34 cellular contexts compared by ENCODE assay signal in genomic region chr18:27606851-27607250, GRCh38.
"Had no signal": no experiment of that assay in that cellular context is flagged by ENCODE, and none has a peak within 500 bp of the region (broad histone marks: within the 10 kb centered on the region; RNA-seq: fewer than 3 reads in every experiment).

No MANE protein-coding gene starts in this region.

- H3K4me1 Mint-ChIP-seq: activated CD4-positive, alpha-beta memory T cell treated with anti-CD3 and anti-CD28 coated beads, Interleukin-2, amount 10 ng/mL, durations not matched to agents 7 days and 5 days; activated CD4-positive, alpha-beta T cell treated with anti-CD3 and anti-CD28 coated beads for 36 hours; activated CD4-positive, alpha-beta T cell treated with anti-CD3 and anti-CD28 coated beads, Interleukin-2, amount 10 ng/mL, durations not matched to agents 7 days and 5 days; activated CD8-positive, alpha-beta memory T cell treated with anti-CD3 and anti-CD28 coated beads, Interleukin-2, amount 10 ng/mL, durations not matched to agents 7 days and 5 days; activated naive CD4-positive, alpha-beta T cell treated with anti-CD3 and anti-CD28 coated beads, Interleukin-2, amount 10 ng/mL, durations not matched to agents 7 days and 5 days; activated naive CD4-positive, alpha-beta T cell treated with anti-CD3 and anti-CD28 coated beads, Interleukin-2, amount 50 U/mL, for 24 hours; activated naive CD8-positive, alpha-beta T cell treated with anti-CD3 and anti-CD28 coated beads, Interleukin-2, amount 10 ng/mL, durations not matched to agents 7 days and 5 days; activated naive CD8-positive, alpha-beta T cell treated with anti-CD3 and anti-CD28 coated beads, Interleukin-2, amount 50 U/mL, for 24 hours; central memory CD8-positive, alpha-beta T cell; T-helper 17 cell had no signal

- H3K27ac Mint-ChIP-seq: activated CD4-positive, alpha-beta memory T cell treated with anti-CD3 and anti-CD28 coated beads, Interleukin-2, amount 10 ng/mL, durations not matched to agents 7 days and 5 days; activated CD4-positive, alpha-beta T cell treated with anti-CD3 and anti-CD28 coated beads for 36 hours; activated CD4-positive, alpha-beta T cell treated with anti-CD3 and anti-CD28 coated beads, Interleukin-2, amount 10 ng/mL, durations not matched to agents 7 days and 5 days; activated CD8-positive, alpha-beta memory T cell treated with anti-CD3 and anti-CD28 coated beads, Interleukin-2, amount 10 ng/mL, durations not matched to agents 7 days and 5 days; activated CD8-positive, alpha-beta T cell treated with anti-CD3 and anti-CD28 coated beads, Interleukin-2, amount 10 ng/mL, durations not matched to agents 7 days and 5 days; activated naive CD4-positive, alpha-beta T cell treated with anti-CD3 and anti-CD28 coated beads, Interleukin-2, amount 10 ng/mL, durations not matched to agents 7 days and 5 days; activated naive CD4-positive, alpha-beta T cell treated with anti-CD3 and anti-CD28 coated beads, Interleukin-2, amount 50 U/mL, for 24 hours; activated naive CD8-positive, alpha-beta T cell; activated naive CD8-positive, alpha-beta T cell treated with anti-CD3 and anti-CD28 coated beads, Interleukin-2, amount 10 ng/mL, durations not matched to agents 7 days and 5 days; activated naive CD8-positive, alpha-beta T cell treated with anti-CD3 and anti-CD28 coated beads, Interleukin-2, amount 50 U/mL, for 24 hours; activated T-cell treated with anti-CD3 and anti-CD28 coated beads, Interleukin-2, amount 50 U/mL, for 24 hours; activated T-helper 2 cell treated with anti-CD3 and anti-CD28 coated beads, Interferon-gamma antibody, Interleukin-2, Interleukin-4, amounts not matched to agents 10 μg/mL and 5 μg/mL and 100 μg/mL, durations not matched to agents 14 hours and 24 hours and 36 hours; brain; T-helper 17 cell; WTC11 had no signal

- H3K27me3 Mint-ChIP-seq: activated CD4-positive, alpha-beta memory T cell treated with anti-CD3 and anti-CD28 coated beads, Interleukin-2, amount 10 ng/mL, durations not matched to agents 7 days and 5 days; activated CD4-positive, alpha-beta T cell treated with anti-CD3 and anti-CD28 coated beads for 36 hours; activated CD4-positive, alpha-beta T cell treated with anti-CD3 and anti-CD28 coated beads, Interleukin-2, amount 10 ng/mL, durations not matched to agents 7 days and 5 days; activated CD8-positive, alpha-beta memory T cell treated with anti-CD3 and anti-CD28 coated beads, Interleukin-2, amount 10 ng/mL, durations not matched to agents 7 days and 5 days; activated naive CD4-positive, alpha-beta T cell treated with anti-CD3 and anti-CD28 coated beads, Interleukin-2, amount 10 ng/mL, durations not matched to agents 7 days and 5 days; activated naive CD8-positive, alpha-beta T cell; activated naive CD8-positive, alpha-beta T cell treated with anti-CD3 and anti-CD28 coated beads, Interleukin-2, amount 10 ng/mL, durations not matched to agents 7 days and 5 days; activated naive CD8-positive, alpha-beta T cell treated with anti-CD3 and anti-CD28 coated beads, Interleukin-2, amount 50 U/mL, for 24 hours; activated T-cell treated with anti-CD3 and anti-CD28 coated beads, Interleukin-2, amount 50 U/mL, for 24 hours; brain; central memory CD8-positive, alpha-beta T cell; T-helper 17 cell had no signal

- H3K9me3 Mint-ChIP-seq: activated CD4-positive, alpha-beta memory T cell treated with anti-CD3 and anti-CD28 coated beads, Interleukin-2, amount 10 ng/mL, durations not matched to agents 7 days and 5 days; activated CD4-positive, alpha-beta T cell treated with anti-CD3 and anti-CD28 coated beads, Interleukin-2, amount 10 ng/mL, durations not matched to agents 7 days and 5 days; activated naive CD4-positive, alpha-beta T cell treated with anti-CD3 and anti-CD28 coated beads, Interleukin-2, amount 10 ng/mL, durations not matched to agents 7 days and 5 days; activated naive CD4-positive, alpha-beta T cell treated with anti-CD3 and anti-CD28 coated beads, Interleukin-2, amount 50 U/mL, for 24 hours; activated naive CD8-positive, alpha-beta T cell treated with anti-CD3 and anti-CD28 coated beads, Interleukin-2, amount 10 ng/mL, durations not matched to agents 7 days and 5 days; activated naive CD8-positive, alpha-beta T cell treated with anti-CD3 and anti-CD28 coated beads, Interleukin-2, amount 50 U/mL, for 24 hours; activated T-helper 2 cell treated with anti-CD3 and anti-CD28 coated beads, Interferon-gamma antibody, Interleukin-2, Interleukin-4, amounts not matched to agents 10 μg/mL and 5 μg/mL and 100 μg/mL, durations not matched to agents 14 hours and 24 hours and 36 hours; central memory CD8-positive, alpha-beta T cell had no signal

- H3K4me3 Mint-ChIP-seq: activated CD4-positive, alpha-beta memory T cell treated with anti-CD3 and anti-CD28 coated beads, Interleukin-2, amount 10 ng/mL, durations not matched to agents 7 days and 5 days; activated CD4-positive, alpha-beta T cell treated with anti-CD3 and anti-CD28 coated beads for 36 hours; activated CD4-positive, alpha-beta T cell treated with anti-CD3 and anti-CD28 coated beads, Interleukin-2, amount 10 ng/mL, durations not matched to agents 7 days and 5 days; activated CD8-positive, alpha-beta memory T cell treated with anti-CD3 and anti-CD28 coated beads, Interleukin-2, amount 10 ng/mL, durations not matched to agents 7 days and 5 days; activated CD8-positive, alpha-beta T cell treated with anti-CD3 and anti-CD28 coated beads, Interleukin-2, amount 10 ng/mL, durations not matched to agents 7 days and 5 days; activated naive CD4-positive, alpha-beta T cell treated with anti-CD3 and anti-CD28 coated beads, Interleukin-2, amount 10 ng/mL, durations not matched to agents 7 days and 5 days; activated naive CD4-positive, alpha-beta T cell treated with anti-CD3 and anti-CD28 coated beads, Interleukin-2, amount 50 U/mL, for 24 hours; activated naive CD8-positive, alpha-beta T cell; activated naive CD8-positive, alpha-beta T cell treated with anti-CD3 and anti-CD28 coated beads, Interleukin-2, amount 10 ng/mL, durations not matched to agents 7 days and 5 days; activated naive CD8-positive, alpha-beta T cell treated with anti-CD3 and anti-CD28 coated beads, Interleukin-2, amount 50 U/mL, for 24 hours; activated T-cell treated with anti-CD3 and anti-CD28 coated beads, Interleukin-2, amount 50 U/mL, for 24 hours; brain; central memory CD8-positive, alpha-beta T cell; T-helper 17 cell; WTC11 had no signal

- DNase-seq: activated CD4-positive, alpha-beta memory T cell treated with anti-CD3 and anti-CD28 coated beads, Interleukin-2, amount 10 ng/mL, durations not matched to agents 7 days and 5 days; activated CD4-positive, alpha-beta T cell treated with anti-CD3 and anti-CD28 coated beads for 1 hour; activated CD4-positive, alpha-beta T cell treated with anti-CD3 and anti-CD28 coated beads for 36 hours; activated CD4-positive, alpha-beta T cell treated with anti-CD3 and anti-CD28 coated beads for 48 hours; activated CD4-positive, alpha-beta T cell treated with anti-CD3 and anti-CD28 coated beads, Interleukin-2, amount 10 ng/mL, durations not matched to agents 7 days and 5 days; activated CD4-positive, alpha-beta T cell treated with anti-CD3 and anti-CD28 coated beads, Interleukin-2, amount 50 U/mL, for 48 hours; activated CD4-positive, CD25-positive, alpha-beta regulatory T cell; activated CD8-positive, alpha-beta memory T cell treated with anti-CD3 and anti-CD28 coated beads for 24 hours; activated CD8-positive, alpha-beta memory T cell treated with anti-CD3 and anti-CD28 coated beads, Interleukin-2, amount 10 ng/mL, durations not matched to agents 7 days and 5 days; activated CD8-positive, alpha-beta memory T cell treated with anti-CD3 and anti-CD28 coated beads, Interleukin-2, amount 50 U/mL, for 48 hours; activated CD8-positive, alpha-beta T cell treated with anti-CD3 and anti-CD28 coated beads, Interleukin-2, amount 10 ng/mL, durations not matched to agents 7 days and 5 days; activated effector memory CD4-positive, alpha-beta T cell treated with Interleukin-2 at 50 U/mL for 16 hours; activated gamma-delta T cell; activated naive CD4-positive, alpha-beta T cell treated with anti-CD3 and anti-CD28 coated beads, Interleukin-2, amount 10 ng/mL, durations not matched to agents 7 days and 5 days; activated naive CD4-positive, alpha-beta T cell treated with Interleukin-2 at 50 U/mL for 16 hours; activated naive CD8-positive, alpha-beta T cell treated with anti-CD3 and anti-CD28 coated beads, Interleukin-2, amount 10 ng/mL, durations not matched to agents 7 days and 5 days; activated naive CD8-positive, alpha-beta T cell treated with anti-CD3 and anti-CD28 coated beads, Interleukin-2, amount 50 U/mL, for 24 hours; activated T-cell treated with anti-CD3 and anti-CD28 coated beads, Interleukin-2, amount 50 U/mL, for 24 hours; activated T-cell treated with anti-CD3 and anti-CD28 coated beads, Interleukin-2, amount 50 U/mL, for 48 hours; amygdala; anterior cingulate cortex; caudate nucleus; cerebellar nuclear complex; T-helper 17 cell had no signal

- H3K36me3 Mint-ChIP-seq: activated CD8-positive, alpha-beta memory T cell treated with anti-CD3 and anti-CD28 coated beads, Interleukin-2, amount 10 ng/mL, durations not matched to agents 7 days and 5 days; activated naive CD4-positive, alpha-beta T cell treated with anti-CD3 and anti-CD28 coated beads, Interleukin-2, amount 10 ng/mL, durations not matched to agents 7 days and 5 days; activated naive CD4-positive, alpha-beta T cell treated with anti-CD3 and anti-CD28 coated beads, Interleukin-2, amount 50 U/mL, for 24 hours; activated naive CD8-positive, alpha-beta T cell; activated naive CD8-positive, alpha-beta T cell treated with anti-CD3 and anti-CD28 coated beads, Interleukin-2, amount 10 ng/mL, durations not matched to agents 7 days and 5 days; brain; WTC11 had no signal

- H3K4me1 ChIP-seq: ascending aorta had no signal

- ATAC-seq: activated CD4-positive, alpha-beta T cell treated with anti-CD3 and anti-CD28 coated beads for 36 hours; activated CD4-positive, CD25-positive, alpha-beta regulatory T cell treated with anti-CD3 and anti-CD28 coated beads, Interleukin-2, amount 50 U/mL, for 24 hours; activated CD8-positive, alpha-beta memory T cell treated with anti-CD3 and anti-CD28 coated beads, Interleukin-2, amount 10 ng/mL, durations not matched to agents 7 days and 5 days; activated CD8-positive, alpha-beta T cell treated with anti-CD3 and anti-CD28 coated beads, Interleukin-2, amount 10 ng/mL, durations not matched to agents 7 days and 5 days; activated naive CD8-positive, alpha-beta T cell treated with anti-CD3 and anti-CD28 coated beads, Interleukin-2, amount 50 U/mL, for 24 hours; T-helper 17 cell; WTC11 had no signal

- H3K27ac ChIP-seq: ascending aorta, cardiac muscle cell, VCaP had no signal

- H3K36me3 ChIP-seq: ascending aorta, cardiac muscle cell had no signal

- H3K9me3 ChIP-seq: ascending aorta had no signal

- H3K4me3 ChIP-seq: ascending aorta, cardiac muscle cell had no signal

- H3K27me3 ChIP-seq: ascending aorta, cardiac muscle cell had no signal
